ENCODE assay signal across 1 cellular context in genomic region chr2:54042341-54042740, GRCh38.
TF ChIP-seq lines count a peak whose summit lies in the region.

No MANE protein-coding gene starts in this region.

TF ChIP-seq in GM23338, 12 proteins besides CTCF, POLR2A, EP300 and RAD21 (continued from another document):
- no peak for TF ChIP-seq ZNF462 (CRISPR knock-in tag; IDR thresholded peaks at IDR 0.05)
- TF ChIP-seq ETS1 (IDR thresholded peaks at IDR 0.05): no peak
- no peak for TF ChIP-seq POLR2AphosphoS5 (IDR thresholded peaks at IDR 0.05; ENCODE audit: low read depth)
- no peak for TF ChIP-seq STAT1 (IDR thresholded peaks at IDR 0.05; ENCODE audit: unreplicated experiment)
- TF ChIP-seq JUNB (IDR thresholded peaks at IDR 0.05; ENCODE audit: unreplicated experiment): no peak
